10 cellular contexts compared by ENCODE assay signal in genomic region chr1:18109756-18110597, GRCh38. TPM values are rescaled to one million over a fixed set of nuclear protein-coding genes. Genes with fewer than 3 reads are reported as not detected.
DNase-seq lines count a peak whose midpoint lies in the region; ATAC-seq, FAIRE-seq and TF ChIP-seq lines count a peak whose summit lies in the region.
"Had no signal": no experiment of that assay in that cellular context is flagged by ENCODE, and none has a peak within 500 bp of the region (broad histone marks: within the 10 kb centered on the region; RNA-seq: fewer than 3 reads in every experiment).

No MANE protein-coding gene starts in this region.

- WGBS in IMR-90 (ENCODE audit: extremely low coverage in 2 of 2, insufficient read length in 1 of 2), 2 experiments: 0% methylated on average over 22 of the region's 60 CpGs; no CpG with 5 or more reads in 1 of the 2 experiments
- WGBS in HepG2 (ENCODE audit: low lambda C conversion rate): 34% methylated on average over 30 of the region's 60 CpGs
- 7% methylated on average over 40 of the region's 60 CpGs; no CpG with 5 or more reads in 1 of the 2 donors for WGBS in transverse colon (ENCODE audit: low coverage in 1 of 2), 2 donors

- no peak overlapping the region for H3K56ac ChIP-seq in IMR-90 (ENCODE audit: extremely low read depth, insufficient read depth, low read length)

- no peak overlapping the region for H3K4me2 ChIP-seq in IMR-90 (ENCODE audit: low read depth, low read length)
- H3K4me2 ChIP-seq in HepG2 (ENCODE audit: low read depth, low read length): no peak overlapping the region
- no peak overlapping the region for H3K4me2 ChIP-seq in OCI-LY7 (ENCODE audit: low read length)

- POLR2A ChIA-PET in IMR-90 (lab: Charles Lee; ENCODE audit: unreplicated experiment): no interaction called here
- POLR2A ChIA-PET in HepG2 (lab: Yijun Ruan, JAX): no interaction called here
- POLR2A ChIA-PET in OCI-LY7 (lab: Charles Lee): no interaction called here

- no peak overlapping the region for H3K14ac ChIP-seq in IMR-90 (replicated peaks; ENCODE audit: low read depth, low read length)

- H3K9me2 ChIP-seq in OCI-LY7 (ENCODE audit: insufficient read depth, low read length): no peaks in the 10 kb centered on the region

- H3K36me3 ChIP-seq in IMR-90 (ENCODE audit: control insufficient read depth, insufficient read depth, low read length) (no peaks in the 10 kb centered on the region), HepG2 (replicated peaks in 1 of 2; ENCODE audit: control insufficient read depth in 1 of 2, insufficient read depth in 2 of 2, low read length in 2 of 2) (no peaks in the 10 kb centered on the region), transverse colon (no peaks in the 10 kb centered on the region), OCI-LY7 (ENCODE audit: insufficient read depth, low read length) (no peaks in the 10 kb centered on the region)

- H2AK9ac ChIP-seq in IMR-90 (replicated peaks; ENCODE audit: low read depth, low read length, poor library complexity): no peak overlapping the region

- no peak overlapping the region for H2BK15ac ChIP-seq in IMR-90 (ENCODE audit: low read depth, low read length)

- peaks cover 84% of the 10 kb centered on the region for H3K27me3 Mint-ChIP-seq in brain

- H3K36me3 Mint-ChIP-seq in brain: no peaks in the 10 kb centered on the region

- TF ChIP-seq CTCF in AG10803 (conservative IDR thresholded peaks at IDR 0.05; ENCODE audit: low read length): no peak
- no peak for TF ChIP-seq CTCF in IMR-90 (conservative IDR thresholded peaks at IDR 0.05; ENCODE audit: low read depth, low read length)
- peak; percentile 43 to 72 for TF ChIP-seq CTCF in brain (conservative IDR thresholded peaks at IDR 0.05)
- TF ChIP-seq CTCF in HepG2 (CRISPR knock-in tag; IDR thresholded peaks at IDR 0.05): no peak
- TF ChIP-seq CTCF in transverse colon (IDR thresholded peaks at IDR 0.05): peak in 4 of 5 experiments; percentile 14 to 20 (median 16)
- TF ChIP-seq CTCF in OCI-LY7 (conservative IDR thresholded peaks at IDR 0.05; ENCODE audit: low read length): no peak

- TF ChIP-seq EP300 in HepG2 (IDR thresholded peaks at IDR 0.05; ENCODE audit: low read depth in 2 of 2, low read length in 2 of 2): no peak
- no peak for TF ChIP-seq EP300 in HepG2 (CRISPR knock-in tag; IDR thresholded peaks at IDR 0.05; ENCODE audit: borderline replicate concordance)
- TF ChIP-seq EP300 in transverse colon (IDR thresholded peaks at IDR 0.05; ENCODE audit: low read depth): no peak

- H2BK20ac ChIP-seq in IMR-90 (ENCODE audit: low read depth, low read length): no peak overlapping the region

- in situ Hi-C loops in IMR-90 (cut with MboI; ENCODE audit: low sequenced_read_pairs) (no loop called here), HepG2 (cut with HindIII; ENCODE audit: extremely low pct_ligation_motif_present, low pct_unique_long_range_greater_than_20kb) (no loop called here), transverse colon (cut with MboI; ENCODE audit: low pct_ligation_motif_present in 1 of 4, low pct_unique_long_range_greater_than_20kb in 1 of 4, low sequenced_read_pairs in 3 of 4) (no loop called here)

- H3K4me1 Mint-ChIP-seq in brain: peaks cover 50% of the 10 kb centered on the region

- H3K9ac ChIP-seq in IMR-90 (ENCODE audit: low read depth, low read length) (no peak overlapping the region), HepG2 (ENCODE audit: insufficient read depth, low read depth, low read length) (no peak overlapping the region)

- FAIRE-seq in HepG2 (lab: Jason Lieb, UNC): no peak

- no peak overlapping the region for H3K27ac ChIP-seq in IMR-90 (ENCODE audit: insufficient read depth, low read length)
- H3K27ac ChIP-seq in HepG2 (ENCODE audit: extremely low read length, insufficient read depth, low read length): no peak overlapping the region
- no peak overlapping the region for H3K27ac ChIP-seq in transverse colon
- no peak overlapping the region for H3K27ac ChIP-seq in OCI-LY7 (ENCODE audit: low read depth, low read length, poor library complexity, severe bottlenecking)

- H4K91ac ChIP-seq in IMR-90 (ENCODE audit: insufficient read depth, low read depth, low read length): no peak overlapping the region

- H3K79me1 ChIP-seq in IMR-90 (ENCODE audit: low read depth in 1 of 2, low read length in 2 of 2): no peaks in the 10 kb centered on the region

- no peak for TF ChIP-seq POLR2A in IMR-90 (IDR thresholded peaks at IDR 0.05; ENCODE audit: low read depth, low read length)
- no peak for TF ChIP-seq POLR2A in HepG2 (IDR thresholded peaks at IDR 0.05; ENCODE audit: insufficient read depth in 1 of 2, low read depth in 2 of 2, low read length in 2 of 2)
- TF ChIP-seq POLR2A in transverse colon (IDR thresholded peaks at IDR 0.05): no peak

- H2AFZ ChIP-seq in IMR-90 (replicated peaks; ENCODE audit: low read length, poor library complexity) (peak overlapping the region; percentile 49), HepG2 (ENCODE audit: low read length) (no peak overlapping the region), OCI-LY7 (ENCODE audit: low read length) (no peak overlapping the region)

- no peak overlapping the region for H2AK5ac ChIP-seq in IMR-90 (ENCODE audit: low read depth, low read length)

- peak; percentile 9 for DNase-seq in AG10803 (ENCODE audit: low read depth)
- DNase-seq in IMR-90: no peak
- DNase-seq in HepG2 (ENCODE audit: low spot score): no peak
- peak; percentile 37 for DNase-seq in transverse colon
- DNase-seq in cortex of kidney (lab: John Stamatoyannopoulos, UW): no peak
- no peak for DNase-seq in OCI-LY7 (ENCODE audit: low spot score)

- no peak overlapping the region for H3K4ac ChIP-seq in IMR-90 (ENCODE audit: low read depth, low read length)

- no peak for ATAC-seq in IMR-90 (ENCODE audit: low read depth)
- ATAC-seq in HepG2: peak; percentile 37; the same call in 2 of the 3 replicates
- ATAC-seq in HG03139 (IDR thresholded peaks at IDR 0.05; ENCODE audit: unreplicated experiment): no peak

- H2BK120ac ChIP-seq in IMR-90 (ENCODE audit: low read depth, low read length): no peak overlapping the region

- H3K9me3 Mint-ChIP-seq in brain: peaks cover 0 to 6% (median 0%) of the 10 kb centered on the region in 5 experiments

- H4K20me1 ChIP-seq in IMR-90 (ENCODE audit: insufficient read depth, low read length): no peaks in the 10 kb centered on the region
- 0 out of 2 replicates have a peak, but pooled peaks cover 3% of the 10 kb centered on the region for H4K20me1 ChIP-seq in HepG2 (ENCODE audit: insufficient read depth, low read length)
- H4K20me1 ChIP-seq in OCI-LY7 (ENCODE audit: insufficient read depth, low read length): no peaks in the 10 kb centered on the region

- H3K9me3 ChIP-seq in IMR-90 (ENCODE audit: control insufficient read depth, insufficient read depth, low read length) (no peaks in the 10 kb centered on the region), HepG2 (ENCODE audit: low read length) (no peaks in the 10 kb centered on the region), transverse colon (no peaks in the 10 kb centered on the region), OCI-LY7 (ENCODE audit: low read length) (no peaks in the 10 kb centered on the region)

- H3K79me2 ChIP-seq in HepG2 (ENCODE audit: insufficient read depth, low read length): no peaks in the 10 kb centered on the region
- H3K79me2 ChIP-seq in OCI-LY7 (ENCODE audit: insufficient read depth, low read depth, low read length): no peaks in the 10 kb centered on the region

- BruUV-seq in IMR-90 (replicated peaks; lab: Mats Ljungman, UMichigan): no TSS peak
- BruUV-seq in HepG2 (replicated peaks; lab: Mats Ljungman, UMichigan): no TSS peak
- BruUV-seq in OCI-LY7 (replicated peaks; lab: Mats Ljungman, UMichigan): no TSS peak

- dilution Hi-C loops in IMR-90 (cut with HindIII; ENCODE audit: low sequenced_read_pairs, unreplicated experiment): no loop called here

- intact Hi-C loops in IMR-90 (cut with micrococcal nuclease) (no loop called here), HepG2 (cut with micrococcal nuclease; ENCODE audit: unreplicated experiment) (no loop called here), transverse colon (cut with DNase I; ENCODE audit: low total_unique reads) (no loop called here), OCI-LY7 (cut with micrococcal nuclease; ENCODE audit: unreplicated experiment) (loop anchor here (10.0 kb wide), 1 partner anchor 195 kb away; no protein-coding TSS in a partner anchor)

- no peaks in the 10 kb centered on the region for H3K4me1 ChIP-seq in IMR-90 (ENCODE audit: control insufficient read depth, insufficient read depth, low read length)
- H3K4me1 ChIP-seq in HepG2 (ENCODE audit: insufficient read depth, low read length): no peaks in the 10 kb centered on the region
- H3K4me1 ChIP-seq in transverse colon: peaks cover 0 to 28% (median 20%) of the 10 kb centered on the region in 4 donors
- H3K4me1 ChIP-seq in OCI-LY7 (ENCODE audit: insufficient read depth, low read length, poor library complexity, severe bottlenecking): no peaks in the 10 kb centered on the region

- H3K23ac ChIP-seq in IMR-90 (ENCODE audit: low read depth, low read length): no peak overlapping the region

- no peak overlapping the region for H4K8ac ChIP-seq in IMR-90 (ENCODE audit: low read depth in 2 of 2, low read length in 2 of 2)

- peak overlapping the region in 2 of 5 experiments; percentile 72 to 97 for H3K27ac Mint-ChIP-seq in brain

- CTCF ChIA-PET in IMR-90 (lab: Yijun Ruan, JAX): no interaction called here
- CTCF ChIA-PET in HepG2 (lab: Yijun Ruan, JAX; ENCODE audit: low intra/inter-chr PET ratio, low total read pairs): no interaction called here
- CTCF ChIA-PET in OCI-LY7 (lab: Charles Lee; ENCODE audit: unreplicated experiment): no interaction called here

- H3K27me3 ChIP-seq in IMR-90 (ENCODE audit: control insufficient read depth, insufficient read depth, low read length) (peaks cover 49% of the 10 kb centered on the region), HepG2 (ENCODE audit: control insufficient read depth in 1 of 2, insufficient read depth in 2 of 2, low read length in 2 of 2) (peaks cover 6 to 39% of the 10 kb centered on the region in 2 experiments; a peak in 3 of 5 replicates), transverse colon (peaks cover 96% of the 10 kb centered on the region)

- TF ChIP-seq RAD21 in IMR-90 (IDR thresholded peaks at IDR 0.05; ENCODE audit: low read length) (no peak), HepG2 (CRISPR knock-in tag; IDR thresholded peaks at IDR 0.05) (no peak)

- H2BK5ac ChIP-seq in IMR-90 (ENCODE audit: low read depth, low read length, poor library complexity, severe bottlenecking): no peak overlapping the region

- no peak overlapping the region for H3K4me3 ChIP-seq in AG10803 (ENCODE audit: low read length)
- H3K4me3 ChIP-seq in IMR-90 (ENCODE audit: insufficient read depth, low read depth, low read length): no peak overlapping the region
- no peak overlapping the region for H3K4me3 ChIP-seq in HepG2 (replicated peaks in 1 of 3; ENCODE audit: insufficient read depth in 1 of 3, low read depth in 2 of 3, low read length in 3 of 3)
- H3K4me3 ChIP-seq in transverse colon: peak overlapping the region in 1 of 4 donors; percentile 30
- no peak overlapping the region for H3K4me3 ChIP-seq in OCI-LY7 (ENCODE audit: low read depth, low read length, poor library complexity, severe bottlenecking)

- no peak overlapping the region for H3K18ac ChIP-seq in IMR-90 (ENCODE audit: low read depth, low read length)

- H4K5ac ChIP-seq in IMR-90 (ENCODE audit: low read depth, low read length): no peak overlapping the region

- H3K4me3 Mint-ChIP-seq in brain: peak overlapping the region; percentile 88 to 94 (median 90)

- H3K9me1 ChIP-seq in IMR-90 (ENCODE audit: insufficient read depth, low read length): no peaks in the 10 kb centered on the region

RNA-seq across cellular contexts. Expression of gene IGSF21, which starts 2.4 kb away (rescaled TPM):
- total RNA-seq in IMR-90 (2012; rRNA removed): not detected in 2 replicates
- not detected in 2 replicates for polyA plus RNA-seq in IMR-90 (2012; rRNA removed)
- polyA plus RNA-seq in IMR-90 (2012; cell fraction: cytosol; rRNA removed): not detected in 2 replicates
- not detected in 2 replicates for polyA plus RNA-seq in IMR-90 (2012; cell fraction: nucleus; rRNA removed; ENCODE audit: low replicate concordance)
- 25.5 TPM for polyA plus RNA-seq in brain (ENCODE audit: insufficient read depth, low read depth, low replicate concordance)
- total RNA-seq in HepG2 (2016; rRNA removed; fragmentation: Illumina TruSeq; extraction: Trizol): not detected in 2 replicates
- total RNA-seq in HepG2 (2016; cell fraction: cytosol; rRNA removed; fragmentation: Illumina TruSeq; extraction: Trizol; ENCODE audit: low read depth): not detected in 2 replicates
- total RNA-seq in HepG2 (2016; cell fraction: insoluble cytoplasmic fraction; rRNA removed; fragmentation: Illumina TruSeq; extraction: Trizol): not detected in 2 replicates
- not detected in 2 replicates for total RNA-seq in HepG2 (2016; cell fraction: membrane; rRNA removed; fragmentation: Illumina TruSeq; extraction: Trizol)
- total RNA-seq in HepG2 (2016; cell fraction: nucleus; rRNA removed; fragmentation: Illumina TruSeq; extraction: Trizol): not detected in 2 replicates
- not detected in 2 replicates for polyA plus RNA-seq in HepG2 (2011; rRNA removed)
- polyA plus RNA-seq in HepG2 (2011; cell fraction: cytosol; rRNA removed): not detected in 2 replicates
- not detected in 2 replicates for polyA plus RNA-seq in HepG2 (2011; cell fraction: nucleus; rRNA removed)
- polyA plus RNA-seq in HepG2 (2012): not detected in 2 replicates
- polyA plus RNA-seq in HepG2 (2016; cell fraction: cytosol; fragmentation: Illumina TruSeq; extraction: Trizol; ENCODE audit: low read depth): not detected in 2 replicates
- not detected in 2 replicates for polyA plus RNA-seq in HepG2 (2016; cell fraction: insoluble cytoplasmic fraction; fragmentation: Illumina TruSeq; extraction: Trizol; ENCODE audit: low read depth)
- polyA plus RNA-seq in HepG2 (2016; cell fraction: membrane; fragmentation: Illumina TruSeq; extraction: Trizol; ENCODE audit: low read depth): not detected in 2 replicates
- polyA plus RNA-seq in HepG2 (2016; cell fraction: nucleus; fragmentation: Illumina TruSeq; extraction: Trizol; ENCODE audit: insufficient read depth, low read depth): not detected in 2 replicates
- not detected in 2 replicates for polyA minus RNA-seq in HepG2 (2011; rRNA and poly(A)+ RNA removed; ENCODE audit: low replicate concordance)
- not detected in 2 replicates for polyA minus RNA-seq in HepG2 (2011; cell fraction: cytosol; rRNA and poly(A)+ RNA removed)
- polyA minus RNA-seq in HepG2 (2011; cell fraction: nucleus; rRNA and poly(A)+ RNA removed): not detected in 2 replicates
- total RNA-seq in transverse colon: 1 to 10 TPM in 3 of 4 donors, not detected in 1; 1.1 to 6.8 (median 1.6) TPM
- not detected in 2 replicates for total RNA-seq in OCI-LY7 (2014; rRNA removed; shearing (Covaris generic))
- total RNA-seq in OCI-LY7 (2022): 0.17 TPM in 1 of 2 replicates, not detected in the other
- total RNA-seq: activated CD8-positive, alpha-beta memory T cell treated with anti-CD3 and anti-CD28 coated beads for 36 hours; renal cortical epithelial cell had no signal

Comparison
In these comparisons a context has a peak if more than half of its experiments do, and no peak if none do; other contexts are left out.
1. DNase-seq: peak in AG10803 (single experiment) and transverse colon (single experiment); none in IMR-90 (single experiment), HepG2 (single experiment), cortex of kidney (single experiment) and OCI-LY7 (single experiment).
2. CTCF ChIP-seq: peak in brain (2 of 2) and transverse colon (4 of 5); none in AG10803 (single experiment), IMR-90 (single experiment), HepG2 (single experiment) and OCI-LY7 (single experiment).